ENCODE assay signal across 8 cellular contexts in the genomic region with DNA sequence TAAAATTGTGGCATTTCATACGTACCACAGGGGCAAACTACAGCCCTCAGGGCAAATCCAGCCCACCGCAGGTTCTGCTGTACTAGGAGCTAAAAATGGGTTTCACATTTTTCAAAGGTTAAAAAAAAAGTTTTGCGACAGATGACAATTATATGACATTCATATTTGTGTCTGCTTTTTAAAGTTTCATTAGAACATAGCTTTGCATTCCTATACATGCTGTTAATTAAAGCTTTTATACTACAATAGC. TPM values are rescaled to one million over a fixed set of nuclear protein-coding genes. Genes with fewer than 3 reads are reported as not detected.
A peak's percentile ranks its signal among the peaks of the same experiment; 100 is the strongest.
DNase-seq lines count a peak whose midpoint lies in the region; TF ChIP-seq lines count a peak whose summit lies in the region.

No MANE protein-coding gene starts in this region.

- DNase-seq in GM12865 (ENCODE audit: low read depth), result no peak
- DNase-seq in fibroblast of villous mesenchyme (ENCODE audit: low read depth), result no peak
- no peak for DNase-seq in skeletal muscle cell (ENCODE audit: low read depth)
- no peak for DNase-seq in UCSD-AML1 (lab: John Stamatoyannopoulos, UW; ENCODE audit: unreplicated experiment)
- DNase-seq in midbrain (lab: John Stamatoyannopoulos, UW), result no peak
- DNase-seq in activated CD4-positive, alpha-beta T cell treated with anti-CD3 and anti-CD28 coated beads, Interleukin-2, amount 50 U/mL, for 48 hours, result no peak
- DNase-seq in H4 (ENCODE audit: low spot score), result no peak

- peak overlapping the region; percentile 86 for H3K27ac ChIP-seq in VCaP

- TF ChIP-seq CTCF in GM12865 (IDR thresholded peaks at IDR 0.05; ENCODE audit: insufficient read depth, low read depth, low read length, missing control alignments) (no peak), VCaP (conservative IDR thresholded peaks at IDR 0.05) (no peak), fibroblast of villous mesenchyme (IDR thresholded peaks at IDR 0.05; ENCODE audit: insufficient read depth, low read depth, low read length) (no peak)

- H3K4me3 ChIP-seq in GM12865 (ENCODE audit: low read depth, low read length), result peak overlapping the region; percentile 56
- peak overlapping the region; percentile 92 for H3K4me3 ChIP-seq in fibroblast of villous mesenchyme (ENCODE audit: low read depth, low read length)
- H3K4me3 ChIP-seq in skeletal muscle cell (ENCODE audit: low read depth, low read length), result peak overlapping the region; percentile 77

RNA-seq across cellular contexts. Expression of a gene that starts 0.8 kb away (rescaled TPM):
- total RNA-seq in fibroblast of villous mesenchyme, result 24.8 and 34.1 TPM in 2 replicates
- 20.7 and 22.5 TPM in 2 replicates for total RNA-seq in H4 (2014; rRNA removed; shearing (Covaris generic))

RNA-seq across cellular contexts. Expression of a gene that starts 42.8 kb away (rescaled TPM):
- total RNA-seq in fibroblast of villous mesenchyme, result 24.2 and 28.1 TPM in 2 replicates
- 21.1 and 27.1 TPM in 2 replicates for total RNA-seq in H4 (2014; rRNA removed; shearing (Covaris generic))

RNA-seq across cellular contexts. Expression of a gene that starts 43.0 kb away (rescaled TPM):
- 20.0 and 41.9 TPM in 2 replicates for total RNA-seq in fibroblast of villous mesenchyme
- total RNA-seq in H4 (2014; rRNA removed; shearing (Covaris generic)), result 17.4 and 20.9 TPM in 2 replicates
